8 cellular contexts compared by ENCODE assay signal in the genomic region with DNA sequence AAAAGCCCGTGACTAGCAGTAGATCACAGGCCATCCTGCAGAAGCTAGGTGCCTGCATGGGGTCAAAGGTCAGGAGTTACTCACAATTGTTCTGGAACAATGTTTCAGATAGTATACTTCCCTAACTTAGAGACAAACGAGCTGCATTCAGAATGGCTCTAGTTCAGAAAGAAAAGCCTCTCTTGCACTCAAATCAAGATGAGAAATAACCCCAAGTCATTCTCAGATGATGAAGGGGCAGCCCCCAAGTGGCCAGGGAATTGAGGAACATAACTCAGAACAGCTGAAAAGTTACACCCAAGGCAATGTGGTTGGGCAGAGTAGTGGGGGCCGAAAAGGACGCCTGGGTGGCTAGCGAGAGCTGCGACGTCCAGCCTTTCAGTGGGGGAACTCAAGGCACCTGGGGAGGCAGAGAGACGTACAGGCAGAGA. TPM values are rescaled to one million over a fixed set of nuclear protein-coding genes. Genes with fewer than 3 reads are reported as not detected.
DNase-seq lines count a peak whose midpoint lies in the region; ATAC-seq and TF ChIP-seq lines count a peak whose summit lies in the region.

No MANE protein-coding gene starts in this region.

- no peak for TF ChIP-seq POLR2A in esophagus muscularis mucosa (IDR thresholded peaks at IDR 0.05; ENCODE audit: low read depth)

- 55% methylated on average over 6 of the region's 8 CpGs for WGBS in esophagus muscularis mucosa

- H3K4me3 ChIP-seq in GM08714 (ENCODE audit: low read length) = peak overlapping the region; percentile 32; the same call in 1 of the 2 replicates
- no peak overlapping the region for H3K4me3 ChIP-seq in esophagus muscularis mucosa

- TF ChIP-seq CTCF in esophagus muscularis mucosa (IDR thresholded peaks at IDR 0.05) = no peak

- TF ChIP-seq EP300 in esophagus muscularis mucosa (IDR thresholded peaks at IDR 0.05) = no peak

- ATAC-seq in GM19455 (IDR thresholded peaks at IDR 0.05; ENCODE audit: unreplicated experiment) (peak; percentile 37), HG03378 (IDR thresholded peaks at IDR 0.05; ENCODE audit: unreplicated experiment) (peak; percentile 60)

- H3K27ac ChIP-seq in esophagus muscularis mucosa (replicated peaks in 1 of 4) = no peak overlapping the region

- intact Hi-C loops in esophagus muscularis mucosa (cut with DNase I) = no loop called here

- H3K4me1 ChIP-seq in esophagus muscularis mucosa = peaks cover 49 to 72% (median 57%) of the 10 kb centered on the region in 4 donors

- no peaks in the 10 kb centered on the region for H3K27me3 ChIP-seq in esophagus muscularis mucosa

- H3K9me3 ChIP-seq in esophagus muscularis mucosa = no peaks in the 10 kb centered on the region

- peak; percentile 55 for DNase-seq in esophagus muscularis mucosa (ENCODE audit: extremely low spot score)
- no peak for DNase-seq in GF-D8 (lab: John Stamatoyannopoulos, UW)
- DNase-seq in HuH-7 (ENCODE audit: low spot score) = no peak
- DNase-seq in mesenteric fat pad (ENCODE audit: low spot score) = no peak
- no peak for DNase-seq in H4 (ENCODE audit: low spot score)

- no peaks in the 10 kb centered on the region for H3K36me3 ChIP-seq in esophagus muscularis mucosa

RNA-seq across cellular contexts. Expression of a gene that starts 27.8 kb away (rescaled TPM):
- total RNA-seq in esophagus muscularis mucosa (10 to 100 TPM; 37.8 to 65.8 (median 53.8) TPM), mesenteric fat pad (183 TPM)
- 19.9 and 22.8 TPM in 2 replicates for total RNA-seq in H4 (2014; rRNA removed; shearing (Covaris generic))
